ENCODE assay signal across 8 cellular contexts in genomic region chr1:147241955-147242448, GRCh38. TPM values are rescaled to one million over a fixed set of nuclear protein-coding genes. Genes with fewer than 3 reads are reported as not detected.
DNase-seq lines count a peak whose midpoint lies in the region; ATAC-seq and TF ChIP-seq lines count a peak whose summit lies in the region.

No MANE protein-coding gene starts in this region.

- H3K79me2 ChIP-seq in Karpas-422 (ENCODE audit: low read length) = peaks cover 41% of the 10 kb centered on the region

- peak overlapping the region; percentile 97 for H3K9ac ChIP-seq in Karpas-422 (ENCODE audit: low read length)

- no peaks in the 10 kb centered on the region for H3K36me3 Mint-ChIP-seq in naive B cell

- H3K27me3 ChIP-seq in Karpas-422 (ENCODE audit: low read length) = no peaks in the 10 kb centered on the region

- peak overlapping the region; percentile 87 for H3K4me2 ChIP-seq in Karpas-422 (ENCODE audit: low read depth, low read length, poor library complexity, severe bottlenecking)

- H3K9me3 ChIP-seq in Karpas-422 (ENCODE audit: low read length) = no peaks in the 10 kb centered on the region

- H3K9me2 ChIP-seq in Karpas-422 (replicated peaks; ENCODE audit: insufficient read depth, low read length) = no peaks in the 10 kb centered on the region

- peaks cover 26 to 35% (median 34%) of the 10 kb centered on the region in 3 donors for H3K4me1 Mint-ChIP-seq in naive B cell

- no peak for ATAC-seq in naive B cell (ENCODE audit: low read depth in 2 of 2)
- ATAC-seq in GM21619 (IDR thresholded peaks at IDR 0.05; ENCODE audit: unreplicated experiment) = no peak

- no peaks in the 10 kb centered on the region for H4K20me1 ChIP-seq in Karpas-422 (ENCODE audit: insufficient read depth, low read depth, low read length)

- peak overlapping the region; percentile 62 for H2AFZ ChIP-seq in Karpas-422 (ENCODE audit: low read length)

- no peaks in the 10 kb centered on the region for H3K9me3 Mint-ChIP-seq in naive B cell

- peak overlapping the region; percentile 90 to 98 (median 95) for H3K4me3 Mint-ChIP-seq in naive B cell

- H3K27me3 Mint-ChIP-seq in naive B cell = peaks cover 0 to 6% (median 3%) of the 10 kb centered on the region in 3 donors

- peaks cover 35% of the 10 kb centered on the region for H3K4me1 ChIP-seq in Karpas-422 (ENCODE audit: low read length)

- peak overlapping the region in 5 of 6 donors; percentile 56 to 88 (median 86) for H3K27ac Mint-ChIP-seq in naive B cell

- H3K4me3 ChIP-seq in AG09309 (ENCODE audit: control insufficient read depth, low read depth, low read length) (peak overlapping the region; percentile 28), Karpas-422 (ENCODE audit: low read length) (peak overlapping the region; percentile 79)

- H3K36me3 ChIP-seq in Karpas-422 (ENCODE audit: insufficient read depth, low read length) = peaks cover 14% of the 10 kb centered on the region

- TF ChIP-seq CTCF in AG09309 (IDR thresholded peaks at IDR 0.05; ENCODE audit: control insufficient read depth, insufficient read depth, low read depth, low read length, missing control alignments) = no peak

- DNase-seq in AG09309 (ENCODE audit: low read depth) = no peak
- no peak for DNase-seq in Karpas-422
- no peak for DNase-seq in naive B cell
- no peak for DNase-seq in NOMO-1 treated with dmso at 0.1 percent for 144 hours (lab: John Stamatoyannopoulos, UW; ENCODE audit: unreplicated experiment)
- no peak for DNase-seq in NCI-H1417 (lab: John Stamatoyannopoulos, UW)
- DNase-seq in NCI-H2081 treated with DMSO at 0.1 percent for 48 hours (lab: John Stamatoyannopoulos, UW) = no peak

- no peak overlapping the region for H3K27ac ChIP-seq in Karpas-422 (ENCODE audit: low read length)
- H3K27ac ChIP-seq in cingulate gyrus (ENCODE audit: low read depth, low read length) = peak overlapping the region; percentile 90

RNA-seq across cellular contexts. Expression of gene CHD1L, which starts 0.5 kb away (rescaled TPM):
- total RNA-seq in Karpas-422 (2014; rRNA removed; shearing (Covaris generic); ENCODE audit: low replicate concordance) = 40.1 and 56.6 TPM in 2 replicates
- 10 to 100 TPM; 24.4 to 66.2 (median 40.6) TPM for polyA plus RNA-seq in naive B cell (ENCODE audit: low read depth in 6 of 6)

RNA-seq across cellular contexts. Expression of gene FMO5, which starts 16.9 kb away (rescaled TPM):
- not detected in 2 replicates for total RNA-seq in Karpas-422 (2014; rRNA removed; shearing (Covaris generic); ENCODE audit: low replicate concordance)
- 10 to 100 TPM in 2 of 6 donors, 1 to 10 TPM in 4; 6.5 to 17.5 (median 9.7) TPM for polyA plus RNA-seq in naive B cell (ENCODE audit: low read depth in 6 of 6)
